In the genomic region with DNA sequence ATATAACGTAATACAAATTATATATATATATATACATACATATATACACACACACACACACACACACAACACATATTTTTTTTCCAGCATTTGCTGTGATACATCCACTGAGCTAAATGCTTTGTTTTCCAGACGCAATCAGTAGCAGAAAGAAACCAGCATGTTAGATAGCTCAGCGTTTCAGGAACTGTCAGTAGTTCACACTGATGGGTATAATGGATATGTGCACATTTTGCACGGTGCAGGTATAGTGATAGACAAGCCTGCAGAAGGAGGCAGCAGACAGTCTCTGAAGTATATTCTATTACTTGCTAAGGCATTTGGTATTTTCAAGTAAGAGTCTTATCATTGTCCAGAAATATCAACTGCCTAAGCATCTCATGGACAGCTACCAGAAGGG, we compare ENCODE assay signal across 4 cellular contexts.
"Had no signal": no experiment of that assay in that cellular context is flagged by ENCODE, and none has a peak within 500 bp of the region (broad histone marks: within the 10 kb centered on the region; RNA-seq: fewer than 3 reads in every experiment).

No MANE protein-coding gene starts in this region.

- H3K4me3 ChIP-seq: GM23338 had no signal

- DNase-seq: H9, HCEC 1CT, IMR-90 had no signal

- ATAC-seq: GM23338 had no signal

- H3K4me2 ChIP-seq: GM23338 had no signal

- H2AFZ ChIP-seq: GM23338 had no signal
